11 cellular contexts compared by ENCODE assay signal in genomic region chr1:242525360-242525722, GRCh38. TPM values are rescaled to one million over a fixed set of nuclear protein-coding genes. Genes with fewer than 3 reads are reported as not detected.
DNase-seq lines count a peak whose midpoint lies in the region; ATAC-seq and TF ChIP-seq lines count a peak whose summit lies in the region.
"Had no signal": no experiment of that assay in that cellular context is flagged by ENCODE, and none has a peak within 500 bp of the region (broad histone marks: within the 10 kb centered on the region; RNA-seq: fewer than 3 reads in every experiment).

No MANE protein-coding gene starts in this region.

- peak overlapping the region; percentile 77 for H3K9ac ChIP-seq in ES-I3 (ENCODE audit: low read depth, low read length)

- peaks cover 6% of the 10 kb centered on the region in 2 donors for H3K4me1 Mint-ChIP-seq in effector memory CD8-positive, alpha-beta T cell (ENCODE audit: low read depth in 2 of 2)
- H3K4me1 Mint-ChIP-seq in osteocyte (ENCODE audit: unreplicated experiment) = peaks cover 15% of the 10 kb centered on the region

- no peaks in the 10 kb centered on the region for H3K9me3 Mint-ChIP-seq in effector memory CD8-positive, alpha-beta T cell
- no peaks in the 10 kb centered on the region for H3K9me3 Mint-ChIP-seq in osteocyte (ENCODE audit: unreplicated experiment)

- no peaks in the 10 kb centered on the region for H3K4me1 ChIP-seq in ES-I3 (ENCODE audit: insufficient read depth, low read length)

- H3K27ac Mint-ChIP-seq in effector memory CD8-positive, alpha-beta T cell = no peak overlapping the region
- H3K27ac Mint-ChIP-seq in osteocyte (ENCODE audit: unreplicated experiment) = no peak overlapping the region

- TF ChIP-seq CTCF in osteocyte (IDR thresholded peaks at IDR 0.05) = no peak

- intact Hi-C loops in left colon (cut with DNase I, micrococcal nuclease) = no loop called here

- peak overlapping the region; percentile 56 to 61 for H3K4me3 Mint-ChIP-seq in effector memory CD8-positive, alpha-beta T cell
- H3K4me3 Mint-ChIP-seq in osteocyte (ENCODE audit: unreplicated experiment) = peak overlapping the region; percentile 71

- peak; percentile 47 for DNase-seq in NCI-H146 treated with DMSO at 0.1 percent for 48 hours (lab: John Stamatoyannopoulos, UW; ENCODE audit: unreplicated experiment)
- no peak for DNase-seq in effector memory CD8-positive, alpha-beta T cell
- no peak for DNase-seq in osteocyte (ENCODE audit: extremely low spot score, unreplicated experiment)
- DNase-seq in left colon = no peak
- DNase-seq in effector CD4-positive, alpha-beta T cell = no peak
- DNase-seq in DMS79 treated with DMSO at 0.1 percent for 48 hours (lab: John Stamatoyannopoulos, UW) = no peak
- DNase-seq in HUDEP-2 (lab: John Stamatoyannopoulos, UW; ENCODE audit: unreplicated experiment in 76 of 76) = no peak
- DNase-seq: activated CD4-positive, CD25-positive, alpha-beta regulatory T cell treated with anti-CD3 and anti-CD28 coated beads, Interleukin-2, amount 50 U/mL, for 72 hours; erythroblast; MV-4-11 had no signal

- H3K36me3 Mint-ChIP-seq in effector memory CD8-positive, alpha-beta T cell (ENCODE audit: insufficient read depth) = no peaks in the 10 kb centered on the region
- no peaks in the 10 kb centered on the region for H3K36me3 Mint-ChIP-seq in osteocyte (ENCODE audit: unreplicated experiment)

- H3K36me3 ChIP-seq in ES-I3 (ENCODE audit: insufficient read depth, low read length) = no peaks in the 10 kb centered on the region

- H3K27me3 Mint-ChIP-seq in effector memory CD8-positive, alpha-beta T cell = peaks cover 31 to 58% of the 10 kb centered on the region in 2 donors
- H3K27me3 Mint-ChIP-seq in osteocyte (ENCODE audit: unreplicated experiment) = peaks cover 52% of the 10 kb centered on the region

- H3K9me3 ChIP-seq in ES-I3 (ENCODE audit: control insufficient read depth, insufficient read depth, low read length) = no peaks in the 10 kb centered on the region

- ATAC-seq in effector memory CD8-positive, alpha-beta T cell (replicated peaks) = no peak
- ATAC-seq in left colon = no peak

RNA-seq across cellular contexts. Expression of gene PLD5, which starts 0.8 kb away (rescaled TPM):
- not detected in 2 replicates for total RNA-seq in osteocyte
- under 1 TPM in 1 of 2 donors, not detected in 1; 0.47 TPM for total RNA-seq in left colon
